Comparison of ENCODE assay signal across 1 cellular context in genomic region chr11:59144096-59144495, GRCh38.
TF ChIP-seq lines count a peak whose summit lies in the region.

No MANE protein-coding gene starts in this region.

TF ChIP-seq in IMR-90, 13 proteins besides CTCF, POLR2A, EP300 and RAD21 (continued from another document):
- TF ChIP-seq, protein P1, sequence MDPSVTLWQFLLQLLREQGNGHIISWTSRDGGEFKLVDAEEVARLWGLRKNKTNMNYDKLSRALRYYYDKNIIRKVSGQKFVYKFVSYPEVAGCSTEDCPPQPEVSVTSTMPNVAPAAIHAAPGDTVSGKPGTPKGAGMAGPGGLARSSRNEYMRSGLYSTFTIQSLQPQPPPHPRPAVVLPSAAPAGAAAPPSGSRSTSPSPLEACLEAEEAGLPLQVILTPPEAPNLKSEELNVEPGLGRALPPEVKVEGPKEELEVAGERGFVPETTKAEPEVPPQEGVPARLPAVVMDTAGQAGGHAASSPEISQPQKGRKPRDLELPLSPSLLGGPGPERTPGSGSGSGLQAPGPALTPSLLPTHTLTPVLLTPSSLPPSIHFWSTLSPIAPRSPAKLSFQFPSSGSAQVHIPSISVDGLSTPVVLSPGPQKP (IDR thresholded peaks at IDR 0.05; ENCODE audit: borderline replicate concordance, low read depth, low read length), result no peak
- TF ChIP-seq NFE2L2 (IDR thresholded peaks at IDR 0.05; ENCODE audit: low read depth, low read length), result no peak
